In genomic region chr2:224910535-224910934, GRCh38 we compare ENCODE assay signal across 11 cellular contexts.
A peak's percentile ranks its signal among the peaks of the same experiment; 100 is the strongest.
DNase-seq lines count a peak whose midpoint lies in the region; ATAC-seq lines count a peak whose summit lies in the region.
"Had no signal": no experiment of that assay in that cellular context is flagged by ENCODE, and none has a peak within 500 bp of the region (broad histone marks: within the 10 kb centered on the region; RNA-seq: fewer than 3 reads in every experiment).

No MANE protein-coding gene starts in this region.

- DNase-seq in activated CD4-positive, alpha-beta memory T cell treated with anti-CD3 and anti-CD28 coated beads for 36 hours = no peak
- no peak for DNase-seq in activated CD4-positive, alpha-beta memory T cell treated with anti-CD3 and anti-CD28 coated beads, Interleukin-2, amount 10 ng/mL, durations not matched to agents 7 days and 5 days
- DNase-seq in amniotic epithelial cell (ENCODE audit: low read depth) (peak; percentile 29), right cardiac atrium (no peak)
- DNase-seq: stimulated activated CD4-positive, alpha-beta T cell treated with anti-CD3 and anti-CD28 coated beads, Interleukin-4, amount 100 ng/mL, for 1 hour had no signal

- 4% methylated on average over 1 of the region's 1 CpG for WGBS in right cardiac atrium

- no peak overlapping the region for H3K4me3 ChIP-seq in right cardiac atrium (ENCODE audit: low read length)

- no peak overlapping the region for H3K4me3 Mint-ChIP-seq in activated CD4-positive, alpha-beta memory T cell treated with anti-CD3 and anti-CD28 coated beads for 36 hours
- no peak overlapping the region for H3K4me3 Mint-ChIP-seq in activated CD4-positive, alpha-beta memory T cell treated with anti-CD3 and anti-CD28 coated beads, Interleukin-2, amount 10 ng/mL, durations not matched to agents 7 days and 5 days

- H3K27me3 ChIP-seq in right cardiac atrium (ENCODE audit: control insufficient read depth, insufficient read depth) = no peaks in the 10 kb centered on the region

- no peaks in the 10 kb centered on the region for H3K27me3 Mint-ChIP-seq in activated CD4-positive, alpha-beta memory T cell treated with anti-CD3 and anti-CD28 coated beads for 36 hours
- H3K27me3 Mint-ChIP-seq in activated CD4-positive, alpha-beta memory T cell treated with anti-CD3 and anti-CD28 coated beads, Interleukin-2, amount 10 ng/mL, durations not matched to agents 7 days and 5 days = no peaks in the 10 kb centered on the region

- peak overlapping the region; percentile 47 for H3K27ac Mint-ChIP-seq in activated CD4-positive, alpha-beta memory T cell treated with anti-CD3 and anti-CD28 coated beads for 36 hours
- H3K27ac Mint-ChIP-seq in activated CD4-positive, alpha-beta memory T cell treated with anti-CD3 and anti-CD28 coated beads, Interleukin-2, amount 10 ng/mL, durations not matched to agents 7 days and 5 days = no peak overlapping the region

- H3K4me1 ChIP-seq in right cardiac atrium (ENCODE audit: control insufficient read depth, insufficient read depth, low read length) = no peaks in the 10 kb centered on the region

- no peaks in the 10 kb centered on the region for H3K9me3 ChIP-seq in right cardiac atrium (ENCODE audit: control insufficient read depth, low read length)

- H3K36me3 Mint-ChIP-seq in activated CD4-positive, alpha-beta memory T cell treated with anti-CD3 and anti-CD28 coated beads for 36 hours = peaks cover 37% of the 10 kb centered on the region
- H3K36me3 Mint-ChIP-seq in activated CD4-positive, alpha-beta memory T cell treated with anti-CD3 and anti-CD28 coated beads, Interleukin-2, amount 10 ng/mL, durations not matched to agents 7 days and 5 days (ENCODE audit: low read depth) = peaks cover 76% of the 10 kb centered on the region

- H3K9me3 Mint-ChIP-seq in activated CD4-positive, alpha-beta memory T cell treated with anti-CD3 and anti-CD28 coated beads for 36 hours = no peaks in the 10 kb centered on the region
- no peaks in the 10 kb centered on the region for H3K9me3 Mint-ChIP-seq in activated CD4-positive, alpha-beta memory T cell treated with anti-CD3 and anti-CD28 coated beads, Interleukin-2, amount 10 ng/mL, durations not matched to agents 7 days and 5 days

- CTCF ChIA-PET in activated CD4-positive, alpha-beta memory T cell treated with anti-CD3 and anti-CD28 coated beads for 36 hours (lab: Charles Lee) = interaction anchor here (1.1 to 2.7 kb wide), 2 partner anchors 25 to 91 kb away, joined by 3 to 13 read pairs; no protein-coding TSS in a partner anchor
- CTCF ChIA-PET in activated CD4-positive, alpha-beta memory T cell treated with anti-CD3 and anti-CD28 coated beads, Interleukin-2, amount 10 ng/mL, durations not matched to agents 7 days and 5 days (lab: Charles Lee) = interaction anchor here (1.1 kb wide), 1 partner anchor 10 kb away, joined by 3 read pairs; no protein-coding TSS in a partner anchor

- peak; percentile 71 to 72 for ATAC-seq in right cardiac atrium
- no peak for ATAC-seq in HG03571 (IDR thresholded peaks at IDR 0.05; ENCODE audit: unreplicated experiment)
- ATAC-seq in HG02623 (IDR thresholded peaks at IDR 0.05; ENCODE audit: unreplicated experiment) = no peak
- ATAC-seq in HG02588 (IDR thresholded peaks at IDR 0.05; ENCODE audit: unreplicated experiment) = no peak
- ATAC-seq: HCT116 had no signal

- intact Hi-C loops in activated CD4-positive, alpha-beta memory T cell treated with anti-CD3 and anti-CD28 coated beads for 36 hours (cut with micrococcal nuclease) = loop anchor here (1.0 kb wide), 2 partner anchors 15 to 16 kb away; no protein-coding TSS in a partner anchor
- intact Hi-C loops in right cardiac atrium (cut with DNase I) = loop anchor here in 1 of 4 donors (5.0 kb wide), 1 partner anchor 173 kb away; no protein-coding TSS in a partner anchor

- H3K27ac ChIP-seq in right cardiac atrium (ENCODE audit: low read length) = no peak overlapping the region
- H3K27ac ChIP-seq in temporal lobe (ENCODE audit: low read depth, low read length) = peak overlapping the region; percentile 13
- H3K27ac ChIP-seq: KMS-11 had no signal

- peaks cover 48% of the 10 kb centered on the region for H3K4me1 Mint-ChIP-seq in activated CD4-positive, alpha-beta memory T cell treated with anti-CD3 and anti-CD28 coated beads for 36 hours (ENCODE audit: low read depth)
- peaks cover 39% of the 10 kb centered on the region for H3K4me1 Mint-ChIP-seq in activated CD4-positive, alpha-beta memory T cell treated with anti-CD3 and anti-CD28 coated beads, Interleukin-2, amount 10 ng/mL, durations not matched to agents 7 days and 5 days

- POLR2A ChIA-PET in activated CD4-positive, alpha-beta memory T cell treated with anti-CD3 and anti-CD28 coated beads for 36 hours (lab: Charles Lee) = interaction anchor here (1.0 to 1.1 kb wide), 2 partner anchors 12 to 16 kb away, joined by 3 to 5 read pairs; no protein-coding TSS in a partner anchor
- POLR2A ChIA-PET in activated CD4-positive, alpha-beta memory T cell treated with anti-CD3 and anti-CD28 coated beads, Interleukin-2, amount 10 ng/mL, durations not matched to agents 7 days and 5 days (lab: Charles Lee) = interaction anchor here (0.9 to 1.9 kb wide), 7 partner anchors 9 to 132 kb away, joined by 3 to 7 read pairs (median 3); partner anchors contain the start of gene DOCK10

Comparison
In these comparisons a context has a peak if more than half of its experiments do, and no peak if none do; other contexts are left out.
1. ATAC-seq: peak in right cardiac atrium (2 of 2); none in HG03571 (single experiment), HG02623 (single experiment) and HG02588 (single experiment).